Comparison of ENCODE assay signal across 1 cellular context in genomic region chr17:77443743-77444260, GRCh38.
TF ChIP-seq lines count a peak whose summit lies in the region.

No MANE protein-coding gene starts in this region.

TF ChIP-seq in SK-N-SH, 30 proteins besides CTCF, POLR2A, EP300 and RAD21 (continued from another document):
- TF ChIP-seq NFIC (IDR thresholded peaks at IDR 0.05; ENCODE audit: borderline replicate concordance), result no peak
- no peak for TF ChIP-seq POLR2AphosphoS5 (IDR thresholded peaks at IDR 0.05; ENCODE audit: low read depth, low read length)
- TF ChIP-seq, protein P1, sequence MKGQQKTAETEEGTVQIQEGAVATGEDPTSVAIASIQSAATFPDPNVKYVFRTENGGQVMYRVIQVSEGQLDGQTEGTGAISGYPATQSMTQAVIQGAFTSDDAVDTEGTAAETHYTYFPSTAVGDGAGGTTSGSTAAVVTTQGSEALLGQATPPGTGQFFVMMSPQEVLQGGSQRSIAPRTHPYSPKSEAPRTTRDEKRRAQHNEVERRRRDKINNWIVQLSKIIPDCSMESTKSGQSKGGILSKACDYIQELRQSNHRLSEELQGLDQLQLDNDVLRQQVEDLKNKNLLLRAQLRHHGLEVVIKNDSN (IDR thresholded peaks at IDR 0.05; ENCODE audit: borderline replicate concordance, low read depth), result no peak
- TF ChIP-seq GATA2 (CRISPR knock-in tag; IDR thresholded peaks at IDR 0.05), result no peak
- no peak for TF ChIP-seq ELF1 (IDR thresholded peaks at IDR 0.05)
